ENCODE assay signal across 8 cellular contexts in the genomic region with DNA sequence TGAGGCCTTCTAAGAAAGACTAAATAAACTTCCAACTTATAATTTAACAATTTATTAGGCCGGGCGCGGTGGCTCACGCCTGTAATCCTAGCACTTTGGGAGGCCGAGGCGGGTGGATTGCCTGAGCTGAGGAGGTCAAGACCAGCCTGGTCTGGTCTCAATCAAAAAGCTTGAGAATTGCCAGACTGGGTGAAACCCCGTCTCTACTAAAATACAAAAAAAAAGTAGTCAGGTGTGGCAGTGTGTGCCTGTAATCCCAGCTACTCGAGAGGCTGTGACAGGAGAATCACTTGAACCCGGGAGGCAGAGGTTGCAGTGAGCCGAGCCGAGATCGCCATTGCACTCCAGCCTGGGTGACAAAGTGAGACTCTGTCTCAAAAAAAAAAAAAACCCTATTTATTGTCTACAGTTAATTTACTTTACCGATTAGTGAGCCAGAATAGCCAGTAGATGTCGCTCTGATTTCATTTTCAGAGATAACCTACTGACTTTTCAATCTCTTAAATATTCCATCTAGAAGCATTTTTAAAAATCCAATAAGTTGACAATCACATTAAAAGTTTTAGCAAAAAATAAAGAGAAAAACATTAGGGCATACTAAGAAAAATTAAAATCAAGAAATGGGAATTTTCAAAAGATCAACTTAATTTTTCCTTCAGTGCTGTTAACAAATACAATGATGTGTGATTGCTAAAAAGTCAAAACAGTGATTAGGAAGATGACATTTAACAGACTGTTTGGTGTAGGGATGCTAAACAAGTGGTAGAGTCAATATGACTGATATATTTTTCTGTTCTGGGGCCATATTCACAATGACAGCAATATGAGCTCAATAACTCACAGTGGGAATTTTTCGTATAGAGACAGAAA.
DNase-seq lines count a peak whose midpoint lies in the region; ATAC-seq and TF ChIP-seq lines count a peak whose summit lies in the region.

No MANE protein-coding gene starts in this region.

- H3K27ac ChIP-seq in SK-N-MC: no peak overlapping the region

- 0 out of 2 replicates have a peak overlapping the region, but pooled peaks have one; percentile 23 for H3K4me3 ChIP-seq in SK-N-MC
- peak overlapping the region; percentile 13 for H3K4me3 ChIP-seq in retinal pigment epithelial cell (ENCODE audit: low read length)

- DNase-seq in NCI-H187 (lab: John Stamatoyannopoulos, UW) (peak; percentile 13 to 15), NCI-H187 treated with DMSO at 0.1 percent for 48 hours (lab: John Stamatoyannopoulos, UW) (no peak), Kasumi-1 (lab: John Stamatoyannopoulos, UW) (peak; percentile 63 to 71), SK-N-MC (ENCODE audit: low read depth, low spot score) (no peak), fibroblast of peridontal ligament (ENCODE audit: extremely low read depth) (peak; percentile 81), retinal pigment epithelial cell (ENCODE audit: low read depth) (no peak), HPDE6-E6E7 (ENCODE audit: extremely low spot score) (no peak)

- H3K36me3 ChIP-seq in SK-N-MC (ENCODE audit: insufficient read depth, low read length): no peaks in the 10 kb centered on the region

- H3K9me3 ChIP-seq in SK-N-MC (ENCODE audit: low read depth, low read length): no peaks in the 10 kb centered on the region

- peak; percentile 64 for TF ChIP-seq CTCF in retinal pigment epithelial cell (conservative IDR thresholded peaks at IDR 0.05; ENCODE audit: low read depth, low read length)

- no peak for ATAC-seq in GM21723 (IDR thresholded peaks at IDR 0.05; ENCODE audit: unreplicated experiment)

- H3K9ac ChIP-seq in SK-N-MC (ENCODE audit: insufficient read length): no peak overlapping the region

Comparison
In these comparisons a context has a peak if more than half of its experiments do, and no peak if none do; other contexts are left out.
1. DNase-seq: peak in NCI-H187 (2 of 2), Kasumi-1 (2 of 2) and fibroblast of peridontal ligament (single experiment); none in NCI-H187 treated with DMSO at 0.1 percent for 48 hours (single experiment), SK-N-MC (single experiment), retinal pigment epithelial cell (single experiment) and HPDE6-E6E7 (single experiment).